ENCODE assay signal across 21 cellular contexts in genomic region chr1:212228076-212228475, GRCh38. TPM values are rescaled to one million over a fixed set of nuclear protein-coding genes. Genes with fewer than 3 reads are reported as not detected.
DNase-seq lines count a peak whose midpoint lies in the region; ATAC-seq and TF ChIP-seq lines count a peak whose summit lies in the region.
"Had no signal": no experiment of that assay in that cellular context is flagged by ENCODE, and none has a peak within 500 bp of the region (broad histone marks: within the 10 kb centered on the region; RNA-seq: fewer than 3 reads in every experiment).

No MANE protein-coding gene starts in this region.

- H3K36me3 Mint-ChIP-seq in natural killer cell treated with Interleukin-12 subunit alpha and Interleukin-12 subunit beta and Interleukin-15 and Interleukin-18, amount 100 ng/mL, for 72 hours, result no peaks in the 10 kb centered on the region
- H3K36me3 Mint-ChIP-seq: CD4-positive, CD25-positive, alpha-beta regulatory T cell; T-cell had no signal

- no peak overlapping the region for H3K4me3 Mint-ChIP-seq in natural killer cell treated with Interleukin-12 subunit alpha and Interleukin-12 subunit beta and Interleukin-15 and Interleukin-18, amount 100 ng/mL, for 72 hours
- H3K4me3 Mint-ChIP-seq: CD4-positive, CD25-positive, alpha-beta regulatory T cell; T-cell had no signal

- peaks cover 3% of the 10 kb centered on the region for H3K9me3 Mint-ChIP-seq in natural killer cell treated with Interleukin-12 subunit alpha and Interleukin-12 subunit beta and Interleukin-15 and Interleukin-18, amount 100 ng/mL, for 72 hours
- H3K9me3 Mint-ChIP-seq: CD4-positive, CD25-positive, alpha-beta regulatory T cell; T-cell had no signal

- peak overlapping the region; percentile 8 to 58 for H3K27ac Mint-ChIP-seq in natural killer cell treated with Interleukin-12 subunit alpha and Interleukin-12 subunit beta and Interleukin-15 and Interleukin-18, amount 100 ng/mL, for 72 hours
- H3K27ac Mint-ChIP-seq: T-cell had no signal

- peaks cover 54 to 68% of the 10 kb centered on the region in 2 donors for H3K4me1 Mint-ChIP-seq in natural killer cell treated with Interleukin-12 subunit alpha and Interleukin-12 subunit beta and Interleukin-15 and Interleukin-18, amount 100 ng/mL, for 72 hours (ENCODE audit: low read depth in 2 of 2)

- in situ Hi-C loops in Caki2 (cut with HindIII; ENCODE audit: low pct_unique_long_range_greater_than_20kb, low sequenced_read_pairs), result no loop called here

- no peak for ATAC-seq in natural killer cell treated with Interleukin-12 subunit alpha and Interleukin-12 subunit beta and Interleukin-15 and Interleukin-18, amount 100 ng/mL, for 72 hours
- ATAC-seq in GM19467 (IDR thresholded peaks at IDR 0.05; ENCODE audit: unreplicated experiment) (no peak), GM21717 (IDR thresholded peaks at IDR 0.05; ENCODE audit: unreplicated experiment) (no peak), GM19324 (IDR thresholded peaks at IDR 0.05; ENCODE audit: low FRiP score, unreplicated experiment) (no peak)
- ATAC-seq: T-cell had no signal

- no peak for TF ChIP-seq CTCF in foreskin fibroblast (IDR thresholded peaks at IDR 0.05; ENCODE audit: low read depth, low read length)

- no peaks in the 10 kb centered on the region for H3K27me3 Mint-ChIP-seq in natural killer cell treated with Interleukin-12 subunit alpha and Interleukin-12 subunit beta and Interleukin-15 and Interleukin-18, amount 100 ng/mL, for 72 hours
- H3K27me3 Mint-ChIP-seq: T-cell had no signal

- DNase-seq in Caki2 (ENCODE audit: low read depth) (peak; percentile 23), GM03348 (ENCODE audit: low spot score) (peak; percentile 30), foreskin fibroblast (peak; percentile 50 to 57)
- DNase-seq in natural killer cell treated with Interleukin-12 subunit alpha and Interleukin-12 subunit beta and Interleukin-15 and Interleukin-18, amount 100 ng/mL, for 72 hours (ENCODE audit: low spot score), result no peak
- DNase-seq: BE2C; CD4-positive, CD25-positive, alpha-beta regulatory T cell; COR-L47; GM23248; MM.1S; NCI-H1092; NCI-H1436 treated with DMSO at 0.1 percent for 48 hours; NCI-H2029; NCI-H2171; NCI-H446 treated with DMSO at 0.1 percent for 48 hours; NCI-H69; T-cell had no signal

- H3K4me3 ChIP-seq in foreskin fibroblast (ENCODE audit: low read depth in 1 of 2, low read length in 2 of 2), result no peak overlapping the region
- H3K4me3 ChIP-seq: GM23248, HAP-1, Peyer's patch had no signal

RNA-seq across cellular contexts. Expression of gene PPP2R5A, which starts 57.1 kb away (rescaled TPM):
- total RNA-seq in Caki2 (2014; rRNA removed; shearing (Covaris generic); ENCODE audit: low replicate concordance), result 69.9 and 85.8 TPM in 2 replicates
- 10 to 100 TPM; 32.7 to 37.6 TPM for total RNA-seq in natural killer cell treated with Interleukin-12 subunit alpha and Interleukin-12 subunit beta and Interleukin-15 and Interleukin-18, amount 100 ng/mL, for 72 hours
